In genomic region chr16:81697321-81697885, GRCh38 we compare ENCODE assay signal across 9 cellular contexts.
A peak's percentile ranks its signal among the peaks of the same experiment; 100 is the strongest.
DNase-seq lines count a peak whose midpoint lies in the region; ATAC-seq and TF ChIP-seq lines count a peak whose summit lies in the region.
"Had no signal": no experiment of that assay in that cellular context is flagged by ENCODE, and none has a peak within 500 bp of the region (broad histone marks: within the 10 kb centered on the region; RNA-seq: fewer than 3 reads in every experiment).

No MANE protein-coding gene starts in this region.

- peaks cover 95% of the 10 kb centered on the region for H3K36me3 ChIP-seq in DND-41 (ENCODE audit: insufficient read depth, low read length)
- peaks cover 7% of the 10 kb centered on the region for H3K36me3 ChIP-seq in mucosa of descending colon (ENCODE audit: low read depth)
- peaks cover 6% of the 10 kb centered on the region for H3K36me3 ChIP-seq in thoracic aorta

- no peaks in the 10 kb centered on the region for H3K79me2 ChIP-seq in DND-41 (ENCODE audit: insufficient read depth, low read length)

- no peak overlapping the region for H3K27ac ChIP-seq in DND-41 (ENCODE audit: low read length)
- no peak overlapping the region for H3K27ac ChIP-seq in thoracic aorta

- no peaks in the 10 kb centered on the region for H3K9me3 ChIP-seq in DND-41 (ENCODE audit: insufficient read depth, low read length, severe bottlenecking)
- no peaks in the 10 kb centered on the region for H3K9me3 ChIP-seq in mucosa of descending colon
- H3K9me3 ChIP-seq in thoracic aorta: no peaks in the 10 kb centered on the region

- no peak overlapping the region for H2AFZ ChIP-seq in DND-41 (ENCODE audit: low read depth, low read length)

- H3K4me2 ChIP-seq in DND-41 (ENCODE audit: insufficient read depth, low read length): no peak overlapping the region

- DNase-seq in DND-41: peak; percentile 50
- peak; percentile 42 for DNase-seq in HT1080 (ENCODE audit: low read depth)
- DNase-seq in activated CD4-positive, alpha-beta T cell treated with anti-CD3 and anti-CD28 coated beads for 24 hours (ENCODE audit: low read depth in 2 of 2): peak; percentile 22 to 23
- DNase-seq in ecto neural progenitor cell (ENCODE audit: low spot score): peak; percentile 66
- peak in 2 of 3 donors; percentile 75 to 81 for DNase-seq in mucosa of descending colon
- DNase-seq in thoracic aorta (ENCODE audit: low spot score): no peak
- DNase-seq: activated B cell treated with CpG ODN at 0.5 μM for 24 hours had no signal

- H3K4me1 ChIP-seq in DND-41 (ENCODE audit: insufficient read depth, low read length) (no peaks in the 10 kb centered on the region), mucosa of descending colon (ENCODE audit: low read depth) (no peaks in the 10 kb centered on the region), thoracic aorta (ENCODE audit: control insufficient read depth in 1 of 2, low read depth in 2 of 2) (no peaks in the 10 kb centered on the region)

- TF ChIP-seq CTCF in DND-41 (IDR thresholded peaks at IDR 0.05; ENCODE audit: borderline replicate concordance, extremely low read depth, low read length, poor library complexity, severe bottlenecking) (peak; percentile 73), mucosa of descending colon (IDR thresholded peaks at IDR 0.05) (peak; percentile 54), thoracic aorta (IDR thresholded peaks at IDR 0.05) (peak; percentile 44)

- ATAC-seq in DND-41 (ENCODE audit: insufficient read depth, low read depth) (peak; percentile 66; the same call in 2 of the 3 replicates), mucosa of descending colon (peak; percentile 72), thoracic aorta (ENCODE audit: insufficient number of reproducible peaks, low FRiP score, low read depth) (no peak), HG02571 (IDR thresholded peaks at IDR 0.05; ENCODE audit: unreplicated experiment) (no peak), HG02970 (IDR thresholded peaks at IDR 0.05; ENCODE audit: low FRiP score, unreplicated experiment) (no peak)

- no peak overlapping the region for H3K9ac ChIP-seq in DND-41 (ENCODE audit: low read depth, low read length)

- H4K20me1 ChIP-seq in DND-41 (ENCODE audit: insufficient read depth, low read length): peaks cover 8% of the 10 kb centered on the region; the same call in 1 of the 2 replicates

- H3K27me3 ChIP-seq in DND-41 (ENCODE audit: insufficient read depth, low read length, poor library complexity): no peaks in the 10 kb centered on the region
- H3K27me3 ChIP-seq in thoracic aorta (replicated peaks; ENCODE audit: insufficient read depth): no peaks in the 10 kb centered on the region

- H3K4me3 ChIP-seq in DND-41 (ENCODE audit: low read depth in 1 of 2, low read length in 2 of 2) (no peak overlapping the region), mucosa of descending colon (no peak overlapping the region), thoracic aorta (no peak overlapping the region)

- intact Hi-C loops in mucosa of descending colon (cut with DNase I, micrococcal nuclease): loop anchor here in 1 of 2 donors (10.0 kb wide), 1 partner anchor 293 kb away; no protein-coding TSS in a partner anchor

Comparison
In these comparisons a context has a peak if more than half of its experiments do, and no peak if none do; other contexts are left out.
1. ATAC-seq: peak in DND-41 (single experiment) and mucosa of descending colon (single experiment); none in thoracic aorta (single experiment), HG02571 (single experiment) and HG02970 (single experiment).
2. Peak in every context shown above with its lines, with median percentiles within 50 percentile points of each other: CTCF ChIP-seq.